Comparison of ENCODE assay signal across 8 cellular contexts in the genomic region with DNA sequence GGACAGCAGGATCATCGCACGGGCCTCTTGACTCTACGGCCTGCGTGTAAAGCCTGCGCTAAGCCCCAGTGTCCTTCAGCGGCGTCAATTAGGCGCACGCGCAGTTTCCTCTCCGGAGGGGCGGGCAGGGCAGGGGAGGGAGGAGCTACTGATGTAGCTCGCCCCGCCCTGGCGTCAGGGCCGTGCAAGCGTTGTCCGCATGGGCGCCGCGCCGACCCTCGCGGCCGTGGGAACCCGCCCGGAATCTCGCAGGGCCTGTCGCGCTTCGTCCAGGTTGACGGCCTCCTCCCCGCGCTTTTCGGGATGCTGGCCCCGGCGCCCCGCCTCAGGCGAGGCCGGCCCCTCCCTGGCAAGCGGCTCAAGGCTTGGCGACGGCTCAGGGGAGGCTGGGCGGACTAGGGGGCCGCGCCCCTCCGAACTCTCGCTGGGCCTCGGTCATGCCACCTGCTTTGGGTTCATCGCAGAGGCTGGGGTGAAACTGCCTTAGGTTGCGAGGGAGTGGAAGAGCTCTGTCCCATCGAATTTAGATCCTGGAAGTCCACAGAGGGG.
DNase-seq lines count a peak whose midpoint lies in the region; ATAC-seq, FAIRE-seq and TF ChIP-seq lines count a peak whose summit lies in the region.

No MANE protein-coding gene starts in this region.

- no peaks in the 10 kb centered on the region for H3K9me3 Mint-ChIP-seq in stimulated activated naive CD8-positive, alpha-beta T cell treated with anti-CD3 and anti-CD28 coated beads, Interleukin-15, amount 100 ng/mL, for 72 hours

- H3K27ac Mint-ChIP-seq in stimulated activated naive CD8-positive, alpha-beta T cell treated with anti-CD3 and anti-CD28 coated beads, Interleukin-15, amount 100 ng/mL, for 72 hours = no peak overlapping the region

- TF ChIP-seq CTCF in foreskin fibroblast (IDR thresholded peaks at IDR 0.05; ENCODE audit: low read depth, low read length) = no peak

- H3K27me3 Mint-ChIP-seq in stimulated activated naive CD8-positive, alpha-beta T cell treated with anti-CD3 and anti-CD28 coated beads, Interleukin-15, amount 100 ng/mL, for 72 hours = peaks cover 18% of the 10 kb centered on the region

- H3K4me3 ChIP-seq in foreskin fibroblast (ENCODE audit: low read depth in 1 of 2, low read length in 2 of 2) = peak overlapping the region; percentile 27 to 48

- no peak for TF ChIP-seq POLR2A in GM12892 (IDR thresholded peaks at IDR 0.05; ENCODE audit: low read depth, low read length)

- ATAC-seq in HG02884 (IDR thresholded peaks at IDR 0.05; ENCODE audit: unreplicated experiment) = peak; percentile 69
- ATAC-seq in stimulated activated naive CD8-positive, alpha-beta T cell treated with anti-CD3 and anti-CD28 coated beads, Interleukin-15, amount 100 ng/mL, for 72 hours = peak; percentile 95

- DNase-seq in GM12892 (ENCODE audit: insufficient read length) (peak; percentile 68), NCI-H774 (lab: John Stamatoyannopoulos, UW) (peak; percentile 87), foreskin fibroblast (peak; percentile 82 to 95), non-pigmented ciliary epithelial cell (ENCODE audit: low read depth) (peak; percentile 43), HuH-7 (ENCODE audit: low spot score) (no peak)
- peak; percentile 52 for DNase-seq in activated gamma-delta T cell treated with anti-CD3 and anti-CD28 coated beads, Interleukin-2, amount 50 U/mL, for 16 hours (ENCODE audit: low read depth)
- DNase-seq in stimulated activated naive CD8-positive, alpha-beta T cell treated with anti-CD3 and anti-CD28 coated beads, Interleukin-15, amount 100 ng/mL, for 72 hours = peak; percentile 67 to 69

- peak overlapping the region; percentile 64 to 70 for H3K4me3 Mint-ChIP-seq in stimulated activated naive CD8-positive, alpha-beta T cell treated with anti-CD3 and anti-CD28 coated beads, Interleukin-15, amount 100 ng/mL, for 72 hours

- H3K4me1 Mint-ChIP-seq in stimulated activated naive CD8-positive, alpha-beta T cell treated with anti-CD3 and anti-CD28 coated beads, Interleukin-15, amount 100 ng/mL, for 72 hours = peaks cover 23% of the 10 kb centered on the region

- peak; percentile 81 for FAIRE-seq in GM12892 (lab: Jason Lieb, UNC)
